Comparison of ENCODE assay signal across 16 cellular contexts in the genomic region with DNA sequence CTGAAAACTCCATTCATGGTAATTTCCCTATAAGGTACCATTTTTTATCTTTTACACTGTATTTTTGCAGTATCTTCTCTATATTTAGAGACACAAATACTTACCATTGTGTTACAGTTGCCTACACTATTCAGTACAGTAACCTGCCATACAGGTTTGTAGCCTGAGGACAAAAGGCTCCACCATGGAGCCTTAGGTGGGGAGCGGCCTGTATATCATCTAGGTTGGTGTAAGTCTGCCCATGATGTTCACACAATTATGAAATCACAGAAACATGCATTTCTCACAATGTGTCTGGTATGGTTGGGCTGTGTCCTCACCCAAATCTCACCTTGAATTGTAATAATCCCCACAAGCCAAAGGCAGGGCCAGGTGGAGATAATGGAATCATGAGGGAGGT. TPM values are rescaled to one million over a fixed set of nuclear protein-coding genes. Genes with fewer than 3 reads are reported as not detected.
DNase-seq lines count a peak whose midpoint lies in the region; TF ChIP-seq lines count a peak whose summit lies in the region.
"Had no signal": no experiment of that assay in that cellular context is flagged by ENCODE, and none has a peak within 500 bp of the region (broad histone marks: within the 10 kb centered on the region; RNA-seq: fewer than 3 reads in every experiment).

No MANE protein-coding gene starts in this region.

- H3K4me2 ChIP-seq in Karpas-422 (ENCODE audit: low read depth, low read length, poor library complexity, severe bottlenecking), result no peak overlapping the region
- no peak overlapping the region for H3K4me2 ChIP-seq in osteoblast (ENCODE audit: insufficient read depth, low read length)
- H3K4me2 ChIP-seq: A549; BLaER1 treated with 17β-estradiol and CSF1 and Interleukin-3, amounts not matched to agents 10 nM and 100 nM had no signal

- no peaks in the 10 kb centered on the region; the same call in 1 of the 2 replicates for H3K4me1 ChIP-seq in Karpas-422 (ENCODE audit: low read length)
- H3K4me1 ChIP-seq in osteoblast (ENCODE audit: insufficient read depth, low read length), result no peaks in the 10 kb centered on the region
- H3K4me1 ChIP-seq: A549; BLaER1 treated with 17β-estradiol and CSF1 and Interleukin-3, amounts not matched to agents 10 nM and 100 nM; Caco-2 had no signal

- no peak overlapping the region for H3K4me3 ChIP-seq in Karpas-422 (ENCODE audit: low read length)
- no peak overlapping the region for H3K4me3 ChIP-seq in epithelial cell of esophagus (ENCODE audit: low read length)
- H3K4me3 ChIP-seq in osteoblast (ENCODE audit: insufficient read depth, low read length), result no peak overlapping the region
- H3K4me3 ChIP-seq: A549; BLaER1 treated with 17β-estradiol and CSF1 and Interleukin-3, amounts not matched to agents 10 nM and 100 nM had no signal

- H3K36me3 ChIP-seq in Karpas-422 (ENCODE audit: insufficient read depth, low read length), result no peaks in the 10 kb centered on the region
- no peaks in the 10 kb centered on the region for H3K36me3 ChIP-seq in osteoblast (ENCODE audit: insufficient read depth, low read length)

- H3K9ac ChIP-seq in Karpas-422 (ENCODE audit: low read length), result no peak overlapping the region
- H3K9ac ChIP-seq: BLaER1 treated with 17β-estradiol and CSF1 and Interleukin-3, amounts not matched to agents 10 nM and 100 nM had no signal

- TF ChIP-seq CTCF in epithelial cell of esophagus (IDR thresholded peaks at IDR 0.05; ENCODE audit: insufficient read depth, low read depth, low read length, missing control alignments), result no peak
- TF ChIP-seq CTCF in osteoblast (IDR thresholded peaks at IDR 0.05; ENCODE audit: extremely low read depth, low read depth, low read length), result no peak

- no peaks in the 10 kb centered on the region for H3K27me3 ChIP-seq in Karpas-422 (ENCODE audit: low read length)
- H3K27me3 ChIP-seq in osteoblast (ENCODE audit: insufficient read depth, low read length), result no peaks in the 10 kb centered on the region
- H3K27me3 ChIP-seq: BLaER1 treated with 17β-estradiol and CSF1 and Interleukin-3, amounts not matched to agents 10 nM and 100 nM had no signal

- H3K9me3 ChIP-seq in Karpas-422 (ENCODE audit: low read length), result no peaks in the 10 kb centered on the region
- no peaks in the 10 kb centered on the region for H3K9me3 ChIP-seq in osteoblast (ENCODE audit: low read depth, low read length)
- H3K9me3 ChIP-seq: A549, Caco-2 had no signal

- H3K27ac ChIP-seq in Karpas-422 (ENCODE audit: low read length) (no peak overlapping the region), osteoblast (ENCODE audit: low read depth, low read length) (no peak overlapping the region)
- H3K27ac ChIP-seq: 22Rv1; A549; BLaER1 treated with 17β-estradiol and CSF1 and Interleukin-3, amounts not matched to agents 10 nM and 100 nM; C4-2B had no signal

- DNase-seq in Karpas-422 (peak; percentile 25), epithelial cell of esophagus (ENCODE audit: low read depth) (peak; percentile 52), osteoblast (ENCODE audit: insufficient read length, low spot score, missing footprints) (peak; percentile 44), cerebellar cortex (ENCODE audit: low spot score) (no peak), amygdala (lab: John Stamatoyannopoulos, UW) (no peak)
- DNase-seq: AML-193; Caco-2; Calu3; CD4-positive, alpha-beta T cell; CD8-positive, alpha-beta T cell; DMS79 treated with DMSO at 0.1 percent for 48 hours; GF-D8 had no signal

- no peak overlapping the region for H2AFZ ChIP-seq in Karpas-422 (ENCODE audit: low read length)
- no peak overlapping the region for H2AFZ ChIP-seq in osteoblast (ENCODE audit: low read length)

- H4K20me1 ChIP-seq in Karpas-422 (ENCODE audit: insufficient read depth, low read depth, low read length), result no peaks in the 10 kb centered on the region
- no peaks in the 10 kb centered on the region for H4K20me1 ChIP-seq in osteoblast (ENCODE audit: insufficient read depth, low read length)
- H4K20me1 ChIP-seq: BLaER1 treated with 17β-estradiol and CSF1 and Interleukin-3, amounts not matched to agents 10 nM and 100 nM had no signal

- H3K79me2 ChIP-seq in Karpas-422 (ENCODE audit: low read length) (no peaks in the 10 kb centered on the region), osteoblast (ENCODE audit: insufficient read depth, low read length) (no peaks in the 10 kb centered on the region)

- H3K9me2 ChIP-seq in Karpas-422 (replicated peaks; ENCODE audit: insufficient read depth, low read length), result no peaks in the 10 kb centered on the region

RNA-seq across cellular contexts. Expression of a gene that starts 43.9 kb away (rescaled TPM):
- 6.3 and 10.1 TPM in 2 replicates for total RNA-seq in Karpas-422 (2014; rRNA removed; shearing (Covaris generic); ENCODE audit: low replicate concordance)
- 8.7 and 11.2 TPM in 2 replicates for total RNA-seq in osteoblast

Comparison
In these comparisons a context has a peak if more than half of its experiments do, and no peak if none do; other contexts are left out.
1. DNase-seq: peak in Karpas-422 (single experiment), epithelial cell of esophagus (single experiment) and osteoblast (single experiment); none in cerebellar cortex (single experiment) and amygdala (0 of 56).